13 cellular contexts compared by ENCODE assay signal in the genomic region with DNA sequence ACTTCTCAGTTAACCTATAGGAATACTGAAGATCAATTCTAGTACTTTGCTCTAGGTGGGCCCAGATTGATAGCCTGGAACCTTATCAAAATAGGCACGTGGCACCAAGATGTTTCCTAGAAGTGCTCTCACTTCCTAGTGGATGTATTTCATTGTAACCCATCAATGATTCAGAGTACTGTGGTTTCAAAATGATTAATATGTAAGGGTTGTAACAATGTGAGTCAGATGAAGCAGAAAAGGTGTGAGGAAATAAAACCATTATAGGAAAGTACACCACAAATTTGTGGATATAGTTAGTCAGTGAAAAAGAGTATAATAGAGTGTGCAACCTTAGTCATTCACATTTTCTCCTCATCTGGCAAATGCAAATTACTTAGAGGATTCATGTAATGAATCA.
DNase-seq lines count a peak whose midpoint lies in the region; ATAC-seq and TF ChIP-seq lines count a peak whose summit lies in the region.
"Had no signal": no experiment of that assay in that cellular context is flagged by ENCODE, and none has a peak within 500 bp of the region (broad histone marks: within the 10 kb centered on the region; RNA-seq: fewer than 3 reads in every experiment).

No MANE protein-coding gene starts in this region.

- H3K9me2 ChIP-seq in PC-3 (replicated peaks; ENCODE audit: low read length) = no peaks in the 10 kb centered on the region

- POLR2A ChIA-PET in PC-3 (lab: Charles Lee; ENCODE audit: unreplicated experiment) = no interaction called here

- H3K4me1 Mint-ChIP-seq in activated CD8-positive, alpha-beta memory T cell treated with anti-CD3 and anti-CD28 coated beads, Interleukin-2, amount 10 ng/mL, durations not matched to agents 7 days and 5 days = peaks cover 8% of the 10 kb centered on the region
- no peaks in the 10 kb centered on the region for H3K4me1 Mint-ChIP-seq in stimulated activated naive B cell treated with anti-CD40 and anti-IgM and Interleukin-4, amounts not matched to agents 10 μg/mL and 1 μg/mL and 100 μg/mL, for 72 hours
- H3K4me1 Mint-ChIP-seq: B cell; stimulated activated memory B cell treated with anti-CD40 and anti-IgM and Interleukin-4, amounts not matched to agents 10 μg/mL and 1 μg/mL and 100 μg/mL, for 72 hours had no signal

- H3F3A ChIP-seq in PC-3 (ENCODE audit: low read length, unreplicated experiment) = no peaks in the 10 kb centered on the region

- H3K27ac ChIP-seq in PC-3 (ENCODE audit: low read length) = no peak overlapping the region

- CTCF ChIA-PET in activated CD8-positive, alpha-beta memory T cell treated with anti-CD3 and anti-CD28 coated beads, Interleukin-2, amount 10 ng/mL, durations not matched to agents 7 days and 5 days (lab: Charles Lee) = no interaction called here
- CTCF ChIA-PET in PC-3 (lab: Charles Lee) = no interaction called here

- no peak overlapping the region for H3K9ac ChIP-seq in PC-3 (ENCODE audit: low read length)

- no peaks in the 10 kb centered on the region for H3K4me1 ChIP-seq in PC-3 (ENCODE audit: insufficient read depth, low read length)

- H3K9me3 Mint-ChIP-seq in activated CD8-positive, alpha-beta memory T cell treated with anti-CD3 and anti-CD28 coated beads, Interleukin-2, amount 10 ng/mL, durations not matched to agents 7 days and 5 days (ENCODE audit: low read depth) = peaks cover 2% of the 10 kb centered on the region
- peaks cover 6% of the 10 kb centered on the region in 2 donors for H3K9me3 Mint-ChIP-seq in stimulated activated naive B cell treated with anti-CD40 and anti-IgM and Interleukin-4, amounts not matched to agents 10 μg/mL and 1 μg/mL and 100 μg/mL, for 72 hours

- H4K20me1 ChIP-seq in PC-3 (ENCODE audit: low read length) = no peaks in the 10 kb centered on the region

- no peaks in the 10 kb centered on the region for H3K79me2 ChIP-seq in PC-3 (ENCODE audit: low read length)

- DNase-seq in activated CD8-positive, alpha-beta memory T cell treated with anti-CD3 and anti-CD28 coated beads, Interleukin-2, amount 10 ng/mL, durations not matched to agents 7 days and 5 days = no peak
- DNase-seq in activated CD8-positive, alpha-beta memory T cell treated with anti-CD3 and anti-CD28 coated beads, Interleukin-2, amount 50 U/mL, for 4 hours = no peak
- DNase-seq in PC-3 = peak; percentile 51
- DNase-seq in stimulated activated naive B cell treated with anti-CD40 and anti-IgM and Interleukin-4, amounts not matched to agents 10 μg/mL and 1 μg/mL and 100 μg/mL, for 72 hours = no peak
- DNase-seq in NAMALWA (ENCODE audit: low spot score) = no peak
- no peak for DNase-seq in RPMI8226
- DNase-seq: Karpas-422, kidney, SHP77 treated with DMSO at 0.1 percent for 48 hours had no signal

- no peak overlapping the region for H2AFZ ChIP-seq in PC-3 (ENCODE audit: low read length)

- no TSS peak for BruUV-seq in PC-3 (replicated peaks; lab: Mats Ljungman, UMichigan)

- no peaks in the 10 kb centered on the region for H3K36me3 Mint-ChIP-seq in activated CD8-positive, alpha-beta memory T cell treated with anti-CD3 and anti-CD28 coated beads, Interleukin-2, amount 10 ng/mL, durations not matched to agents 7 days and 5 days
- no peaks in the 10 kb centered on the region for H3K36me3 Mint-ChIP-seq in stimulated activated naive B cell treated with anti-CD40 and anti-IgM and Interleukin-4, amounts not matched to agents 10 μg/mL and 1 μg/mL and 100 μg/mL, for 72 hours
- H3K36me3 Mint-ChIP-seq: stimulated activated memory B cell treated with anti-CD40 and anti-IgM and Interleukin-4, amounts not matched to agents 10 μg/mL and 1 μg/mL and 100 μg/mL, for 72 hours had no signal

- peaks cover 3% of the 10 kb centered on the region for H3K27me3 Mint-ChIP-seq in activated CD8-positive, alpha-beta memory T cell treated with anti-CD3 and anti-CD28 coated beads, Interleukin-2, amount 10 ng/mL, durations not matched to agents 7 days and 5 days
- H3K27me3 Mint-ChIP-seq in stimulated activated naive B cell treated with anti-CD40 and anti-IgM and Interleukin-4, amounts not matched to agents 10 μg/mL and 1 μg/mL and 100 μg/mL, for 72 hours = no peaks in the 10 kb centered on the region
- H3K27me3 Mint-ChIP-seq: B cell; stimulated activated memory B cell treated with anti-CD40 and anti-IgM and Interleukin-4, amounts not matched to agents 10 μg/mL and 1 μg/mL and 100 μg/mL, for 72 hours had no signal

- H3K4me3 Mint-ChIP-seq in activated CD8-positive, alpha-beta memory T cell treated with anti-CD3 and anti-CD28 coated beads, Interleukin-2, amount 10 ng/mL, durations not matched to agents 7 days and 5 days = no peak overlapping the region
- no peak overlapping the region for H3K4me3 Mint-ChIP-seq in stimulated activated naive B cell treated with anti-CD40 and anti-IgM and Interleukin-4, amounts not matched to agents 10 μg/mL and 1 μg/mL and 100 μg/mL, for 72 hours
- H3K4me3 Mint-ChIP-seq: B cell; stimulated activated memory B cell treated with anti-CD40 and anti-IgM and Interleukin-4, amounts not matched to agents 10 μg/mL and 1 μg/mL and 100 μg/mL, for 72 hours had no signal

- peak; percentile 51 for ATAC-seq in activated CD8-positive, alpha-beta memory T cell treated with anti-CD3 and anti-CD28 coated beads, Interleukin-2, amount 10 ng/mL, durations not matched to agents 7 days and 5 days
- peak; percentile 71 for ATAC-seq in PC-3
- ATAC-seq in esophagus mucosa = peak; percentile 100
- ATAC-seq in stimulated activated naive B cell treated with anti-CD40 and anti-IgM and Interleukin-4, amounts not matched to agents 10 μg/mL and 1 μg/mL and 100 μg/mL, for 72 hours (replicated peaks) = peak; percentile 52 to 56
- no peak for ATAC-seq in HG03108 (IDR thresholded peaks at IDR 0.05; ENCODE audit: unreplicated experiment)
- ATAC-seq: stimulated activated memory B cell treated with anti-CD40 and anti-IgM and Interleukin-4, amounts not matched to agents 10 μg/mL and 1 μg/mL and 100 μg/mL, for 72 hours had no signal

- no peaks in the 10 kb centered on the region for H3K9me3 ChIP-seq in PC-3 (ENCODE audit: low read length)

- no peaks in the 10 kb centered on the region for H3K36me3 ChIP-seq in PC-3 (ENCODE audit: low read depth, low read length)

- no peak overlapping the region for H3K27ac Mint-ChIP-seq in activated CD8-positive, alpha-beta memory T cell treated with anti-CD3 and anti-CD28 coated beads, Interleukin-2, amount 10 ng/mL, durations not matched to agents 7 days and 5 days
- no peak overlapping the region for H3K27ac Mint-ChIP-seq in stimulated activated naive B cell treated with anti-CD40 and anti-IgM and Interleukin-4, amounts not matched to agents 10 μg/mL and 1 μg/mL and 100 μg/mL, for 72 hours
- H3K27ac Mint-ChIP-seq: B cell; stimulated activated memory B cell treated with anti-CD40 and anti-IgM and Interleukin-4, amounts not matched to agents 10 μg/mL and 1 μg/mL and 100 μg/mL, for 72 hours had no signal

- no peak overlapping the region for H3K4me3 ChIP-seq in PC-3 (ENCODE audit: low read length)

- H3K4me2 ChIP-seq in PC-3 (ENCODE audit: low read length) = no peak overlapping the region

- intact Hi-C loops in PC-3 (cut with micrococcal nuclease) = no loop called here

- no peak for TF ChIP-seq CTCF in PC-3 (conservative IDR thresholded peaks at IDR 0.05; ENCODE audit: low read depth, low read length)

- H3K27me3 ChIP-seq in PC-3 (ENCODE audit: low read length) = no peaks in the 10 kb centered on the region
